1 cellular context compared by ENCODE assay signal in the genomic region with DNA sequence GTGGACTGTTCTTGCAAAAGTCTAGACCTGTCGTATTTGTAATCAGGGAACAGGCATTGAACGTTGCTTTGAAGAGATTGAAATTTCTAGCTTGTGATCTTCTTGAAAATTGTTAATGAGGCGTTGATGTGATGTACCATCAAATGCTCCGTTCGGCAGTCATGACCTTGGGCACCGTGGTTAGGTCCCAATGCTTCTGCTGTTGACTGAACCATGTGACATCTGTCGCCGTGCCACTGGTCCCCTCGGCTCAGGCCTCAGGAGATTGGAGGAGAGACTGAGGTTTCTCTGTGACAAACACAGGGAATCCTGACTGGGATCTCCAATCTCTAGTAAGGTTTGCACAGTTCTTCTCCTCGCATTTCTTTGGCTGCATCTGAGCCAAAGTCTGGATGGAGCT.
TF ChIP-seq lines count a peak whose summit lies in the region.

No MANE protein-coding gene starts in this region.

TF ChIP-seq in K562, 482 proteins besides CTCF, POLR2A, EP300 and RAD21:
- TF ChIP-seq, protein P1, sequence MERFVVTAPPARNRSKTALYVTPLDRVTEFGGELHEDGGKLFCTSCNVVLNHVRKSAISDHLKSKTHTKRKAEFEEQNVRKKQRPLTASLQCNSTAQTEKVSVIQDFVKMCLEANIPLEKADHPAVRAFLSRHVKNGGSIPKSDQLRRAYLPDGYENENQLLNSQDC (CRISPR knock-in tag; IDR thresholded peaks at IDR 0.05): no peak
- TF ChIP-seq, protein P2, sequence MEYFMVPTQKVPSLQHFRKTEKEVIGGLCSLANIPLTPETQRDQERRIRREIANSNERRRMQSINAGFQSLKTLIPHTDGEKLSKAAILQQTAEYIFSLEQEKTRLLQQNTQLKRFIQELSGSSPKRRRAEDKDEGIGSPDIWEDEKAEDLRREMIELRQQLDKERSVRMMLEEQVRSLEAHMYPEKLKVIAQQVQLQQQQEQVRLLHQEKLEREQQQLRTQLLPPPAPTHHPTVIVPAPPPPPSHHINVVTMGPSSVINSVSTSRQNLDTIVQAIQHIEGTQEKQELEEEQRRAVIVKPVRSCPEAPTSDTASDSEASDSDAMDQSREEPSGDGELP (CRISPR knock-in tag; IDR thresholded peaks at IDR 0.05; ENCODE audit: borderline replicate concordance): no peak
- TF ChIP-seq, protein P3, sequence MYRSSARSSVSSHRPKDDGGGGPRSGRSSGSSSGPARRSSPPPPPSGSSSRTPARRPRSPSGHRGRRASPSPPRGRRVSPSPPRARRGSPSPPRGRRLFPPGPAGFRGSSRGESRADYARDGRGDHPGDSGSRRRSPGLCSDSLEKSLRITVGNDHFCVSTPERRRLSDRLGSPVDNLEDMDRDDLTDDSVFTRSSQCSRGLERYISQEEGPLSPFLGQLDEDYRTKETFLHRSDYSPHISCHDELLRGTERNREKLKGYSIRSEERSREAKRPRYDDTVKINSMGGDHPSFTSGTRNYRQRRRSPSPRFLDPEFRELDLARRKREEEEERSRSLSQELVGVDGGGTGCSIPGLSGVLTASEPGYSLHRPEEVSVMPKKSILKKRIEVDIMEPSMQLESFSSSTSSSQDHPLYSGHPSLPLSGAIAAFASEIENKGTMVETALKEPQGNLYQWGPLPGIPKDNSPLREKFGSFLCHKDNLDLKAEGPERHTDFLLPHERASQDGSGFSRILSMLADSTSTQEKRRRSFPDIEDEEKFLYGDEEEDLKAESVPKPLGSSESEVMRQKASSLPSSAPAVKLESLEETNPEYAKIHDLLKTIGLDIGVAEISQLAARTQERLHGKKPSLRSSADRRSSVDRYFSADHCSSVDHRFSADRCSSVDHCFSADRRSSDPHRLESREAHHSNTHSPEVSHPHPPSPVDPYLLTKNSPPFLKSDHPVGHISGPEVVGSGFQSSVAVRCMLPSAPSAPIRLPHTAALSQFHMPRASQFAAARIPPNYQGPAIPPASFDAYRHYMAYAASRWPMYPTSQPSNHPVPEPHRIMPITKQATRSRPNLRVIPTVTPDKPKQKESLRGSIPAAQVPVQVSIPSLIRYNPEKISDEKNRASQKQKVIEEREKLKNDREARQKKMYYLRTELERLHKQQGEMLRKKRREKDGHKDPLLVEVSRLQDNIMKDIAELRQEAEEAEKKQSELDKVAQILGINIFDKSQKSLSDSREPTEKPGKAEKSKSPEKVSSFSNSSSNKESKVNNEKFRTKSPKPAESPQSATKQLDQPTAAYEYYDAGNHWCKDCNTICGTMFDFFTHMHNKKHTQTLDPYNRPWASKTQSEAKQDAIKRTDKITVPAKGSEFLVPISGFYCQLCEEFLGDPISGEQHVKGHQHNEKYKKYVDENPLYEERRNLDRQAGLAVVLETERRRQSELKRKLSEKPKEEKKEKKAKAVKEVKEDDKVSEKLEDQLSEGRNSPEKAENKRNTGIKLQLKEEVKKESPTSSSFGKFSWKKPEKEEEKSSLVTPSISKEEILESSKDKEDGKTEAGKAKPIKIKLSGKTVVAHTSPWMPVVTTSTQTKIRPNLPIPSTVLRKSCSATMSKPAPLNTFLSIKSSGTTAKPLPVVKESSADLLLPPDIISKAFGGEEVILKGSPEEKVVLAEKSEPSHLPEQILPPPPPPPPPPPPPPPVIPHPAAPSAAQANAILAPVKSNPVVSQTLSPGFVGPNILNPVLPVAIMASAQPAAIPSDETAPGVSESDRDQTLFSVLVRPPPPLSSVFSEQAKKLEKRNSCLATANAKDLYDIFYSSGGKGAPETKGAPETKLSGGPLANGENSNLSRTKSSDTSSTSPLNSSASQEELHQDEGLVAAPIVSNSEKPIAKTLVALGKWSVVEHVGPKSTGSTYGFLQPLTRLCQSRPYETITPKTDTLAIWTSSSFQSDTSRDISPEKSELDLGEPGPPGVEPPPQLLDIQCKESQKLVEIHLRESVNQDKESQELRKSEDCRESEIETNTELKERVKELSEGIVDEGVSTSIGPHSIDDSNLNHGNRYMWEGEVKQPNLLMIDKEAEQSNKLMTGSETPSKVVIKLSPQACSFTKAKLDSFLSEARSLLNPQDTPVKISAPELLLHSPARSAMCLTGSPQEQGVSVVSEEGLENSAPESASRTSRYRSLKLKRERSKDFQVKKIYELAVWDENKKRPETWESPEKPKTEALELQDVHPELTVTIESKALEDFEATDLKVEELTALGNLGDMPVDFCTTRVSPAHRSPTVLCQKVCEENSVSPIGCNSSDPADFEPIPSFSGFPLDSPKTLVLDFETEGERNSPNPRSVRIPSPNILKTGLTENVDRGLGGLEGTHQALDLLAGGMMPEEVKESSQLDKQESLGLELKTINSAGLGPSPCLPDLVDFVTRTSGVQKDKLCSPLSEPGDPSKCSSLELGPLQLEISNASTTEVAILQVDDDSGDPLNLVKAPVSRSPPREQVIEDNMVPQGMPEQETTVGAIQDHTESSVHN (IDR thresholded peaks at IDR 0.05; ENCODE audit: borderline replicate concordance in 1 of 2, low read depth in 1 of 2): no peak
- TF ChIP-seq ZNF212 (CRISPR knock-in tag; IDR thresholded peaks at IDR 0.05) (no peak), FOXJ2 (tag; IDR thresholded peaks at IDR 0.05) (no peak), YY1 (IDR thresholded peaks at IDR 0.05; ENCODE audit: borderline replicate concordance in 1 of 3, control insufficient read depth in 1 of 3, extremely low read depth in 1 of 3, insufficient read depth in 3 of 3, insufficient read length in 1 of 3, insufficient replicate concordance in 2 of 3, low read depth in 1 of 3, low read length in 2 of 3) (no peak), EHMT2 (IDR thresholded peaks at IDR 0.05) (no peak), MCM5 (IDR thresholded peaks at IDR 0.05; ENCODE audit: low read depth) (no peak), ZNF41 (CRISPR knock-in tag; conservative IDR thresholded peaks at IDR 0.05) (no peak), FOS (IDR thresholded peaks at IDR 0.05; ENCODE audit: extremely low read depth, insufficient read length) (no peak), ZNF668 (CRISPR knock-in tag; IDR thresholded peaks at IDR 0.05) (no peak), RBM39 (optimal IDR thresholded peaks at IDR 0.05; ENCODE audit: low read depth, low read length) (no peak), GATAD2B (IDR thresholded peaks at IDR 0.05; ENCODE audit: borderline replicate concordance) (no peak), ETV1 (tag; conservative IDR thresholded peaks at IDR 0.05; ENCODE audit: low read depth) (no peak), RBM14 (IDR thresholded peaks at IDR 0.05; ENCODE audit: borderline replicate concordance, insufficient read depth, low read depth, low read length) (no peak), ZC3H11A (IDR thresholded peaks at IDR 0.05; ENCODE audit: low read depth, low read length) (no peak)
